1 cellular context compared by ENCODE assay signal in genomic region chr6:29967379-29968010, GRCh38.
TF ChIP-seq lines count a peak whose summit lies in the region.

No MANE protein-coding gene starts in this region.

TF ChIP-seq in GM23338, 12 proteins besides CTCF, POLR2A, EP300 and RAD21 (continued from another document):
- TF ChIP-seq ZNF462 (CRISPR knock-in tag; IDR thresholded peaks at IDR 0.05) (no peak), EZH2phosphoT487 (IDR thresholded peaks at IDR 0.05; ENCODE audit: unreplicated experiment) (no peak), POLR2AphosphoS5 (IDR thresholded peaks at IDR 0.05; ENCODE audit: low read depth) (no peak)
